Comparison of ENCODE assay signal across 8 cellular contexts in the genomic region with DNA sequence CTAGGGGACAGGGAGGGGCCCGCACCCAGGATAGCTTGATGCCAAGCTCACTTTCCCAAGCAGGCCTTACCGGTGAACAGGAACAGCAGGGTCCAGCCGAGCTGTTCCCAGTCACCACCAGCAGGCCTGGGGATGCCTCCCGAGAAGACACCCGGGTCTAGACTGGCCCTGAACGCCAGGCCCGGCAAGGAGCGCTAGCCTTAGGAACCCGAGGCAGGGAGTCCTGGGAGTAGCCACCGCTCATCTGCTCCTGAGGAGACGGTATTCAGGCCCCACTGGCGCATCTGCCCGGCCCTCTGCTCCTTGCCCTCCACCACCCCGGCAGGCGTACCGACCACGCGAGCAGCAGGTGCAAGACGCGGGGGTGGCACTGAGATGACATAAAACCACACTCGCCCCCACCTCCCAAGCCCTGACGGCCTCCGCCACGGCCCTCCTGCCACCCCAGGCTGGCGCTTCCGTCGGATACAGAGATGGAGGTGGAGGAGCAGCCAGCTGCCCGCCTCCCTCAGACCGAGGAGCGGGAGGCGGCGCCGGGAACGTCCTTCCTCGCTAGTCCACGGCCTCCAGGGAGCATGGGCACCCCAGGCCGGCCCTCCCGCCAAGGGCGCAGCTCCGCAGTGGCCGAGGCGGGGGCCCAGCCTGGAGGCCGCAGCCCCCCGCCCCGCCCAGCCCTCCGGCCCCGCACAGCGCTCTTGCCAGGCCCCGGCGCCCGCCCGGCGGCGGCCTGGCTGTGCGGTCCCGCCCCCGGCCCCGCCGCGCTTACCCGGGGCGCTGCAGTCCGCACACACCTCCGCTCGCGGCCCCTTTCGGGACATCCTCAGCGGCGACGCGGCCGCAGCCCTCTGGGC. TPM values are rescaled to one million over a fixed set of nuclear protein-coding genes. Genes with fewer than 3 reads are reported as not detected.
A peak's percentile ranks its signal among the peaks of the same experiment; 100 is the strongest.
DNase-seq lines count a peak whose midpoint lies in the region; ATAC-seq and TF ChIP-seq lines count a peak whose summit lies in the region.

No MANE protein-coding gene starts in this region.

- H3K36me3 ChIP-seq in gastrocnemius medialis, result no peaks in the 10 kb centered on the region

- peak overlapping the region; percentile 86 for H3K27ac Mint-ChIP-seq in activated naive CD4-positive, alpha-beta T cell treated with anti-CD3 and anti-CD28 coated beads, Interleukin-2, amount 50 U/mL, for 24 hours

- peak overlapping the region; percentile 89 for H3K4me3 ChIP-seq in right cardiac atrium (ENCODE audit: low read length)
- H3K4me3 ChIP-seq in gastrocnemius medialis, result peak overlapping the region; percentile 67 to 83 (median 79)

- no peaks in the 10 kb centered on the region for H3K27me3 ChIP-seq in right cardiac atrium (ENCODE audit: control insufficient read depth, insufficient read depth)
- H3K27me3 ChIP-seq in gastrocnemius medialis, result no peaks in the 10 kb centered on the region

- H3K27ac ChIP-seq in right cardiac atrium (ENCODE audit: low read length) (peak overlapping the region; percentile 52), gastrocnemius medialis (peak overlapping the region; percentile 72 to 90 (median 86))

- no peaks in the 10 kb centered on the region for H3K27me3 Mint-ChIP-seq in activated naive CD4-positive, alpha-beta T cell treated with anti-CD3 and anti-CD28 coated beads, Interleukin-2, amount 50 U/mL, for 24 hours

- ATAC-seq in HG02610 (IDR thresholded peaks at IDR 0.05; ENCODE audit: unreplicated experiment) (peak; percentile 14), right cardiac atrium (no peak), gastrocnemius medialis (peak; percentile 7 to 18), HG02938 (IDR thresholded peaks at IDR 0.05; ENCODE audit: unreplicated experiment) (no peak)

- peaks cover 75% of the 10 kb centered on the region for H3K4me1 Mint-ChIP-seq in activated naive CD4-positive, alpha-beta T cell treated with anti-CD3 and anti-CD28 coated beads, Interleukin-2, amount 50 U/mL, for 24 hours

- WGBS in right cardiac atrium, result under 1% methylated on average over 69 of the region's 72 CpGs

- peak; percentile 22 to 32 for TF ChIP-seq POLR2A in gastrocnemius medialis (IDR thresholded peaks at IDR 0.05)

- peak overlapping the region; percentile 96 for H3K4me3 Mint-ChIP-seq in activated naive CD4-positive, alpha-beta T cell treated with anti-CD3 and anti-CD28 coated beads, Interleukin-2, amount 50 U/mL, for 24 hours

- H3K36me3 Mint-ChIP-seq in activated naive CD4-positive, alpha-beta T cell treated with anti-CD3 and anti-CD28 coated beads, Interleukin-2, amount 50 U/mL, for 24 hours, result no peaks in the 10 kb centered on the region

- H3K9me3 ChIP-seq in right cardiac atrium (ENCODE audit: control insufficient read depth, low read length), result no peaks in the 10 kb centered on the region
- no peaks in the 10 kb centered on the region for H3K9me3 ChIP-seq in gastrocnemius medialis

- intact Hi-C loops in right cardiac atrium (cut with DNase I), result no loop called here
- intact Hi-C loops in gastrocnemius medialis (cut with DNase I; ENCODE audit: low total_unique reads), result loop anchor here (10.0 kb wide), 1 partner anchor 436 kb away; no protein-coding TSS in a partner anchor

- H3K9me3 Mint-ChIP-seq in activated naive CD4-positive, alpha-beta T cell treated with anti-CD3 and anti-CD28 coated beads, Interleukin-2, amount 50 U/mL, for 24 hours, result no peaks in the 10 kb centered on the region

- TF ChIP-seq CTCF in GM12873 (IDR thresholded peaks at IDR 0.05; ENCODE audit: insufficient read depth, low read depth, low read length, missing control alignments), result peak; percentile 8
- TF ChIP-seq CTCF in gastrocnemius medialis (IDR thresholded peaks at IDR 0.05 in 4 of 5, conservative IDR thresholded peaks at IDR 0.05 in 1 of 5), result peak in 1 of 5 experiments; percentile 15

- H3K4me1 ChIP-seq in right cardiac atrium (ENCODE audit: control insufficient read depth, insufficient read depth, low read length) (peaks cover 19% of the 10 kb centered on the region), gastrocnemius medialis (peaks cover 72 to 74% of the 10 kb centered on the region in 2 donors)

- DNase-seq in NCI-H774 (lab: John Stamatoyannopoulos, UW) (peak; percentile 21), right cardiac atrium (peak in 2 of 3 donors; percentile 78 to 79), gastrocnemius medialis (no peak), GDM1 (lab: John Stamatoyannopoulos, UW) (no peak)

- in situ Hi-C loops in gastrocnemius medialis (cut with MboI; ENCODE audit: low sequenced_read_pairs in 4 of 4), result loop anchor here in 1 of 4 donors (25.0 kb wide), 1 partner anchor 349 kb away; the partner anchor contains the start of genes EFCAB5 and SSH2

RNA-seq across cellular contexts. Expression of gene GIT1, which starts 0.7 kb away (rescaled TPM):
- total RNA-seq in right cardiac atrium (10 to 100 TPM; 31.4 to 37.8 (median 34.8) TPM), gastrocnemius medialis (10 to 100 TPM; 30.2 to 62.2 (median 41.1) TPM)
- 25.5 TPM for polyA plus RNA-seq in right cardiac atrium

RNA-seq across cellular contexts. Expression of gene ANKRD13B, which starts 4.1 kb away (rescaled TPM):
- total RNA-seq in right cardiac atrium (10 to 100 TPM in 1 of 4 donors, 1 to 10 TPM in 3; 5.4 to 11.0 (median 7.4) TPM), gastrocnemius medialis (10 to 100 TPM in 1 of 4 donors, 1 to 10 TPM in 3; 8.2 to 11.5 (median 9.2) TPM)
- polyA plus RNA-seq in right cardiac atrium, result 5.0 TPM

RNA-seq across cellular contexts. Expression of gene TP53I13, which starts 20.3 kb away (rescaled TPM):
- 10 to 100 TPM; 30.6 to 45.3 (median 38.3) TPM for total RNA-seq in right cardiac atrium
- 53.0 TPM for polyA plus RNA-seq in right cardiac atrium
- 10 to 100 TPM; 31.0 to 50.2 (median 32.1) TPM for total RNA-seq in gastrocnemius medialis

RNA-seq across cellular contexts. Expression of gene ABHD15, which starts 21.9 kb away (rescaled TPM):
- total RNA-seq in right cardiac atrium (1 to 10 TPM; 6.6 to 7.5 (median 7.3) TPM), gastrocnemius medialis (1 to 10 TPM; 2.6 to 5.7 (median 5.0) TPM)
- polyA plus RNA-seq in right cardiac atrium, result 5.2 TPM

RNA-seq across cellular contexts. Expression of gene CORO6, which starts 33.9 kb away (rescaled TPM):
- total RNA-seq in right cardiac atrium, result 100 to 1,000 TPM in 3 of 4 donors, 10 to 100 TPM in 1; 93.5 to 148 (median 113) TPM
- polyA plus RNA-seq in right cardiac atrium, result 98.5 TPM
- 100 to 1,000 TPM; 409 to 694 (median 563) TPM for total RNA-seq in gastrocnemius medialis

Comparison
In these comparisons a context has a peak if more than half of its experiments do, and no peak if none do; other contexts are left out.
1. ATAC-seq: peak in HG02610 (single experiment) and gastrocnemius medialis (2 of 2); none in right cardiac atrium (0 of 2) and HG02938 (single experiment).
2. DNase-seq: peak in NCI-H774 (single experiment) and right cardiac atrium (2 of 3); none in gastrocnemius medialis (0 of 2) and GDM1 (single experiment).